In genomic region chr18:12373032-12373770, GRCh38 we compare ENCODE assay signal across 17 cellular contexts. TPM values are rescaled to one million over a fixed set of nuclear protein-coding genes. Genes with fewer than 3 reads are reported as not detected.
A peak's percentile ranks its signal among the peaks of the same experiment; 100 is the strongest.
DNase-seq lines count a peak whose midpoint lies in the region; ATAC-seq and TF ChIP-seq lines count a peak whose summit lies in the region.
"Had no signal": no experiment of that assay in that cellular context is flagged by ENCODE, and none has a peak within 500 bp of the region (broad histone marks: within the 10 kb centered on the region; RNA-seq: fewer than 3 reads in every experiment).

No MANE protein-coding gene starts in this region.

- intact Hi-C loops in CD14-positive monocyte (cut with micrococcal nuclease): loop anchor here (10.0 kb wide), 2 partner anchors 68 to 388 kb away; partner anchors contain the start of genes IMPA2 (in 1 of the 2) and TUBB6 (in 1 of the 2)
- intact Hi-C loops in body of pancreas (cut with DNase I): no loop called here

- H3K9ac ChIP-seq in Karpas-422 (ENCODE audit: low read length): no peak overlapping the region
- H3K9ac ChIP-seq in mucosa of rectum (ENCODE audit: low read depth in 1 of 2, low read length in 2 of 2): no peak overlapping the region

- peaks cover 31% of the 10 kb centered on the region for H4K20me1 ChIP-seq in Karpas-422 (ENCODE audit: insufficient read depth, low read depth, low read length)

- no peaks in the 10 kb centered on the region for H3K27me3 Mint-ChIP-seq in CD14-positive monocyte (ENCODE audit: low read depth in 3 of 3)
- H3K27me3 Mint-ChIP-seq: activated naive CD4-positive, alpha-beta T cell treated with anti-CD3 and anti-CD28 coated beads, Interleukin-2, amount 50 U/mL, for 24 hours had no signal

- H3K4me3 ChIP-seq in Karpas-422 (ENCODE audit: low read length) (no peak overlapping the region), body of pancreas (no peak overlapping the region), mucosa of rectum (ENCODE audit: low read length in 2 of 2) (peak overlapping the region; percentile 17)

- H3K27ac ChIP-seq in Karpas-422 (ENCODE audit: low read length) (no peak overlapping the region), body of pancreas (peak overlapping the region in 3 of 4 donors; percentile 46 to 60 (median 53)), mucosa of rectum (ENCODE audit: low read depth in 2 of 2, low read length in 2 of 2) (peak overlapping the region; percentile 53 to 67)

- H3K36me3 Mint-ChIP-seq in CD14-positive monocyte: peaks cover 19 to 37% of the 10 kb centered on the region in 2 donors

- no peaks in the 10 kb centered on the region for H3K9me3 Mint-ChIP-seq in CD14-positive monocyte
- H3K9me3 Mint-ChIP-seq: activated naive CD4-positive, alpha-beta T cell treated with anti-CD3 and anti-CD28 coated beads, Interleukin-2, amount 50 U/mL, for 24 hours; T-helper 1 cell treated with Interleukin-12 subunit alpha and Interleukin-12 subunit beta and Interleukin-4 antibody, amounts not matched to agents 30 μg/mL and 1 μg/mL, for 36 hours had no signal

- H3K4me2 ChIP-seq in Karpas-422 (ENCODE audit: low read depth, low read length, poor library complexity, severe bottlenecking): peak overlapping the region; percentile 6

- no peak for TF ChIP-seq POLR2A in body of pancreas (IDR thresholded peaks at IDR 0.05)

- no peak overlapping the region for H3K4me3 Mint-ChIP-seq in CD14-positive monocyte
- H3K4me3 Mint-ChIP-seq: T-helper 1 cell treated with Interleukin-12 subunit alpha and Interleukin-12 subunit beta and Interleukin-4 antibody, amounts not matched to agents 30 μg/mL and 1 μg/mL, for 36 hours had no signal

- 36 to 40% methylated on average over 4 of the region's 4 CpGs for WGBS in body of pancreas, 2 donors

- ATAC-seq in body of pancreas (no peak), GM19395 (IDR thresholded peaks at IDR 0.05; ENCODE audit: unreplicated experiment) (no peak)

- DNase-seq in CD14-positive monocyte (ENCODE audit: low spot score) (no peak), Karpas-422 (no peak), body of pancreas (peak in 2 of 4 donors; percentile 26 to 31), HPDE6-E6E7 (ENCODE audit: extremely low spot score) (no peak), SW480 (ENCODE audit: low spot score) (no peak)
- no peak for DNase-seq in stimulated activated naive CD4-positive, alpha-beta T cell treated with Interleukin-2 at 50 U/mL for 16 hours (lab: John Stamatoyannopoulos, UW)
- DNase-seq: activated CD8-positive, alpha-beta memory T cell treated with anti-CD3 and anti-CD28 coated beads for 24 hours; AML-193; cortex of kidney; foreskin fibroblast; NCI-H2171; nucleus accumbens; stimulated activated CD4-positive, alpha-beta T cell treated with anti-CD3 and anti-CD28 coated beads, Interleukin-1b, Interleukin-23, amount 100 ng/mL, for 48 hours had no signal

- H3K79me2 ChIP-seq in Karpas-422 (ENCODE audit: low read length): peaks cover 84% of the 10 kb centered on the region

- H3K27me3 ChIP-seq in Karpas-422 (ENCODE audit: low read length): no peaks in the 10 kb centered on the region
- no peaks in the 10 kb centered on the region for H3K27me3 ChIP-seq in body of pancreas
- no peaks in the 10 kb centered on the region for H3K27me3 ChIP-seq in mucosa of rectum (ENCODE audit: control insufficient read depth in 2 of 2, insufficient read depth in 2 of 2, low read length in 2 of 2)

- H3K27ac Mint-ChIP-seq in CD14-positive monocyte: peak overlapping the region in 4 of 7 donors; percentile 0 to 68 (median 46)
- H3K27ac Mint-ChIP-seq: activated naive CD4-positive, alpha-beta T cell treated with anti-CD3 and anti-CD28 coated beads, Interleukin-2, amount 50 U/mL, for 24 hours; T-helper 1 cell treated with Interleukin-12 subunit alpha and Interleukin-12 subunit beta and Interleukin-4 antibody, amounts not matched to agents 30 μg/mL and 1 μg/mL, for 36 hours had no signal

- no peak overlapping the region for H2AFZ ChIP-seq in Karpas-422 (ENCODE audit: low read length)

- H3K4me1 ChIP-seq in Karpas-422 (ENCODE audit: low read length) (peaks cover 28% of the 10 kb centered on the region), body of pancreas (peaks cover 59% of the 10 kb centered on the region), mucosa of rectum (ENCODE audit: control insufficient read depth in 2 of 2, insufficient read depth in 2 of 2, low read length in 2 of 2) (peaks cover 33 to 41% of the 10 kb centered on the region in 2 donors)

- TF ChIP-seq CTCF in CD14-positive monocyte (IDR thresholded peaks at IDR 0.05): no peak
- peak in 1 of 7 experiments; percentile 2 for TF ChIP-seq CTCF in body of pancreas (IDR thresholded peaks at IDR 0.05)

- H3K9me3 ChIP-seq in Karpas-422 (ENCODE audit: low read length): no peaks in the 10 kb centered on the region
- no peaks in the 10 kb centered on the region for H3K9me3 ChIP-seq in body of pancreas
- H3K9me3 ChIP-seq in mucosa of rectum (ENCODE audit: control insufficient read depth in 2 of 2, low read length in 2 of 2): no peaks in the 10 kb centered on the region

- H3K9me2 ChIP-seq in Karpas-422 (replicated peaks; ENCODE audit: insufficient read depth, low read length): no peaks in the 10 kb centered on the region

- H3K4me1 Mint-ChIP-seq in CD14-positive monocyte: peaks cover 38% of the 10 kb centered on the region

- H3K36me3 ChIP-seq in Karpas-422 (ENCODE audit: insufficient read depth, low read length) (peaks cover 27% of the 10 kb centered on the region), body of pancreas (replicated peaks in 1 of 2; ENCODE audit: insufficient read depth in 1 of 2, low read depth in 2 of 2) (peaks cover 0 to 7% of the 10 kb centered on the region in 2 donors), mucosa of rectum (ENCODE audit: control insufficient read depth in 2 of 2, insufficient read depth in 2 of 2, low read length in 2 of 2) (peaks cover 2 to 18% of the 10 kb centered on the region in 2 donors)

RNA-seq across cellular contexts. Expression of gene AFG3L2, which starts 3.8 kb away (rescaled TPM):
- 10 to 100 TPM; 13.9 to 15.5 TPM for polyA plus RNA-seq in CD14-positive monocyte
- total RNA-seq in Karpas-422 (2014; rRNA removed; shearing (Covaris generic); ENCODE audit: low replicate concordance): 34.2 and 48.8 TPM in 2 replicates
- 10 to 100 TPM; 30.4 to 33.6 TPM for total RNA-seq in body of pancreas

RNA-seq across cellular contexts. Expression of gene PRELID3A, which starts 34.5 kb away (rescaled TPM):
- not detected for polyA plus RNA-seq in CD14-positive monocyte
- 2.3 and 5.6 TPM in 2 replicates for total RNA-seq in Karpas-422 (2014; rRNA removed; shearing (Covaris generic); ENCODE audit: low replicate concordance)
- total RNA-seq in body of pancreas: not detected

Comparison
In these comparisons a context has a peak if more than half of its experiments do, and no peak if none do; other contexts are left out.
1. H3K4me3 ChIP-seq: peak in mucosa of rectum (2 of 2); none in Karpas-422 (single experiment) and body of pancreas (0 of 2).